9 cellular contexts compared by ENCODE assay signal in genomic region chr15:38817427-38818155, GRCh38.
DNase-seq lines count a peak whose midpoint lies in the region; ATAC-seq and TF ChIP-seq lines count a peak whose summit lies in the region.
"Had no signal": no experiment of that assay in that cellular context is flagged by ENCODE, and none has a peak within 500 bp of the region (broad histone marks: within the 10 kb centered on the region; RNA-seq: fewer than 3 reads in every experiment).

No MANE protein-coding gene starts in this region.

- H3K4me1 Mint-ChIP-seq in activated naive CD8-positive, alpha-beta T cell treated with anti-CD3 and anti-CD28 coated beads for 36 hours = peaks cover 5% of the 10 kb centered on the region

- WGBS in GM23248 (ENCODE audit: low coverage in 1 of 2, low lambda C conversion rate in 2 of 2, missing lambda C conversion rate in 2 of 2), 2 experiments = 18 to 19% methylated on average over 12 of the region's 12 CpGs
- WGBS in heart left ventricle, 4 donors = 19 to 23% (median 22%) methylated on average over 10 to 12 of the region's 12 CpGs

- 0 out of 2 replicates have a peak overlapping the region, but pooled peaks have one; percentile 6 for H2AFZ ChIP-seq in GM23248
- H2AFZ ChIP-seq in KMS-11 (ENCODE audit: low read depth) = no peak overlapping the region

- intact Hi-C loops in heart left ventricle (cut with DNase I) = loop anchor here (2.0 to 10.0 kb wide), 15 partner anchors 167 to 940 kb away; partner anchors contain the start of gene THBS1 (in 8 of the 10)

- H3F3A ChIP-seq in GM23248 (ENCODE audit: insufficient read depth) = peaks cover 24% of the 10 kb centered on the region

- peaks cover 14% of the 10 kb centered on the region for H3K4me1 ChIP-seq in GM23248 (ENCODE audit: insufficient read depth)
- H3K4me1 ChIP-seq in KMS-11 (ENCODE audit: low read depth, poor library complexity, severe bottlenecking) = peaks cover 3% of the 10 kb centered on the region
- peaks cover 0 to 9% (median 0%) of the 10 kb centered on the region in 12 donors for H3K4me1 ChIP-seq in heart left ventricle

- H4K20me1 ChIP-seq in GM23248 (ENCODE audit: insufficient read depth) = no peaks in the 10 kb centered on the region
- H4K20me1 ChIP-seq in KMS-11 (ENCODE audit: insufficient read depth) = no peaks in the 10 kb centered on the region

- H3K9me3 Mint-ChIP-seq in activated naive CD8-positive, alpha-beta T cell treated with anti-CD3 and anti-CD28 coated beads for 36 hours = no peaks in the 10 kb centered on the region

- H3K36me3 ChIP-seq in GM23248 (ENCODE audit: low read depth) = no peaks in the 10 kb centered on the region
- no peaks in the 10 kb centered on the region for H3K36me3 ChIP-seq in KMS-11 (ENCODE audit: insufficient read depth)
- H3K36me3 ChIP-seq in heart left ventricle = no peaks in the 10 kb centered on the region

- no peak overlapping the region for H3K4me3 Mint-ChIP-seq in activated naive CD8-positive, alpha-beta T cell treated with anti-CD3 and anti-CD28 coated beads for 36 hours

- no peak overlapping the region for H3K4me3 ChIP-seq in GM23248
- no peak overlapping the region for H3K4me3 ChIP-seq in KMS-11 (IDR thresholded peaks at IDR 0.05; ENCODE audit: insufficient read depth, low read depth, low read length)
- H3K4me3 ChIP-seq in heart left ventricle = no peak overlapping the region
- H3K4me3 ChIP-seq: skin epidermis had no signal

- peaks cover 7% of the 10 kb centered on the region for H3K27me3 Mint-ChIP-seq in activated naive CD8-positive, alpha-beta T cell treated with anti-CD3 and anti-CD28 coated beads for 36 hours

- DNase-seq in GM10266 (ENCODE audit: extremely low spot score) (peak; percentile 71), GM23248 (peak; percentile 67), SKM-1 treated with dmso at 0.1 percent for 144 hours (lab: John Stamatoyannopoulos, UW; ENCODE audit: unreplicated experiment) (peak; percentile 24), heart left ventricle (peak; percentile 69 to 89 (median 74)), retina (peak; percentile 85), foreskin melanocyte (no peak)
- peak; percentile 80 for DNase-seq in activated naive CD8-positive, alpha-beta T cell treated with anti-CD3 and anti-CD28 coated beads for 36 hours

- H3K27me3 ChIP-seq in GM23248 (replicated peaks; ENCODE audit: insufficient read depth) (no peaks in the 10 kb centered on the region), KMS-11 (ENCODE audit: insufficient read depth, low read depth) (no peaks in the 10 kb centered on the region), heart left ventricle (no peaks in the 10 kb centered on the region)

- no peak overlapping the region for H3K4me2 ChIP-seq in GM23248 (ENCODE audit: unreplicated experiment)
- no peak overlapping the region for H3K4me2 ChIP-seq in KMS-11

- H3K9ac ChIP-seq in GM23248 (peak overlapping the region; percentile 23), KMS-11 (no peak overlapping the region)

- TF ChIP-seq CTCF in GM10266 (IDR thresholded peaks at IDR 0.05; ENCODE audit: control insufficient read depth, insufficient read depth, low read depth, missing control alignments) = peak; percentile 100
- peak; percentile 97 for TF ChIP-seq CTCF in KMS-11 (conservative IDR thresholded peaks at IDR 0.05; ENCODE audit: low read depth, low read length)
- peak; percentile 97 to 100 (median 98) for TF ChIP-seq CTCF in heart left ventricle (IDR thresholded peaks at IDR 0.05)

- no peak for TF ChIP-seq POLR2A in heart left ventricle (IDR thresholded peaks at IDR 0.05)

- H3K27ac Mint-ChIP-seq in activated naive CD8-positive, alpha-beta T cell treated with anti-CD3 and anti-CD28 coated beads for 36 hours = no peak overlapping the region

- H3K9me3 ChIP-seq in GM23248 (ENCODE audit: low read depth) (no peaks in the 10 kb centered on the region), heart left ventricle (no peaks in the 10 kb centered on the region)

- H3K9me2 ChIP-seq in GM23248 (ENCODE audit: insufficient read depth) = no peaks in the 10 kb centered on the region

- ATAC-seq in heart left ventricle = peak; percentile 80 to 94 (median 91)

- in situ Hi-C loops in GM23248 (cut with MboI) = no loop called here

- H3K36me3 Mint-ChIP-seq in activated naive CD8-positive, alpha-beta T cell treated with anti-CD3 and anti-CD28 coated beads for 36 hours = no peaks in the 10 kb centered on the region

- H3K79me2 ChIP-seq in GM23248 (ENCODE audit: insufficient read depth) (no peaks in the 10 kb centered on the region), KMS-11 (ENCODE audit: insufficient read depth, low read depth) (no peaks in the 10 kb centered on the region)

- peak overlapping the region; percentile 55 for H3K27ac ChIP-seq in GM23248
- H3K27ac ChIP-seq in KMS-11 = no peak overlapping the region
- peak overlapping the region in 1 of 12 donors; percentile 8 for H3K27ac ChIP-seq in heart left ventricle
